ENCODE assay signal across 6 cellular contexts in genomic region chr12:116465407-116465806, GRCh38.
"Had no signal": no experiment of that assay in that cellular context is flagged by ENCODE, and none has a peak within 500 bp of the region (broad histone marks: within the 10 kb centered on the region; RNA-seq: fewer than 3 reads in every experiment).

No MANE protein-coding gene starts in this region.

- H3K27ac ChIP-seq: GM23248 had no signal

- H3K4me1 ChIP-seq: HAP-1 had no signal

- FAIRE-seq: HTR-8/SVneo had no signal

- H3K4me3 ChIP-seq: GM23248, HAP-1 had no signal

- H3K36me3 ChIP-seq: HAP-1 had no signal

- H3K9me3 ChIP-seq: HAP-1 had no signal

- H2AFZ ChIP-seq: GM23248 had no signal

- H3K9ac ChIP-seq: GM23248 had no signal

- DNase-seq: GM23248, GOT3, H7, KG1 had no signal
